In genomic region chr6:130843575-130844320, GRCh38 we compare ENCODE assay signal across 8 cellular contexts. TPM values are rescaled to one million over a fixed set of nuclear protein-coding genes. Genes with fewer than 3 reads are reported as not detected.
A peak's percentile ranks its signal among the peaks of the same experiment; 100 is the strongest.
DNase-seq lines count a peak whose midpoint lies in the region; ATAC-seq, FAIRE-seq and TF ChIP-seq lines count a peak whose summit lies in the region.

No MANE protein-coding gene starts in this region.

- peak; percentile 88 for FAIRE-seq in GM12892 (lab: Jason Lieb, UNC)

- peaks cover 0 to 5% of the 10 kb centered on the region in 2 experiments for H3K36me3 ChIP-seq in mesenchymal stem cell (ENCODE audit: control insufficient read depth in 1 of 2, insufficient read depth in 2 of 2, low read depth in 1 of 2, low read length in 2 of 2)

- peak; percentile 36 for TF ChIP-seq CTCF in cardiac fibroblast (IDR thresholded peaks at IDR 0.05; ENCODE audit: low read depth, low read length)

- H3K27me3 ChIP-seq in mesenchymal stem cell (ENCODE audit: control insufficient read depth in 1 of 2, insufficient read depth in 1 of 2, low read length in 2 of 2): no peaks in the 10 kb centered on the region

- H3K23ac ChIP-seq in mesenchymal stem cell (ENCODE audit: low read length in 2 of 2): no peak overlapping the region

- no peak overlapping the region for H3K4ac ChIP-seq in mesenchymal stem cell (ENCODE audit: low read depth in 1 of 2, low read length in 2 of 2)

- ATAC-seq in HG02870 (IDR thresholded peaks at IDR 0.05; ENCODE audit: unreplicated experiment) (peak; percentile 67), HG03097 (IDR thresholded peaks at IDR 0.05; ENCODE audit: low FRiP score, unreplicated experiment) (no peak)

- H2BK120ac ChIP-seq in mesenchymal stem cell (ENCODE audit: low read depth, low read length): no peak overlapping the region

- no peaks in the 10 kb centered on the region for H3K4me1 ChIP-seq in mesenchymal stem cell (ENCODE audit: control insufficient read depth, insufficient read depth, low read depth, low read length)

- peak; percentile 25 for DNase-seq in Ammon's horn (ENCODE audit: low spot score)
- DNase-seq in GM12892 (ENCODE audit: insufficient read length): no peak
- DNase-seq in NCI-H524 (lab: John Stamatoyannopoulos, UW): peak; percentile 23 to 73
- DNase-seq in cardiac fibroblast (ENCODE audit: low read depth in 2 of 2): peak; percentile 53 to 55
- DNase-seq in mesenchymal stem cell: peak; percentile 63
- no peak for DNase-seq in retina

- no peak for TF ChIP-seq POLR2A in GM12892 (IDR thresholded peaks at IDR 0.05; ENCODE audit: low read depth, low read length)

- H3K9me3 ChIP-seq in mesenchymal stem cell (ENCODE audit: control insufficient read depth, low read length): no peaks in the 10 kb centered on the region

- H3K27ac ChIP-seq in mesenchymal stem cell (ENCODE audit: low read length, poor library complexity, severe bottlenecking): no peak overlapping the region

- 80% methylated on average over 3 of the region's 3 CpGs for WGBS in mesenchymal stem cell

- no peaks in the 10 kb centered on the region for H3K79me1 ChIP-seq in mesenchymal stem cell (replicated peaks; ENCODE audit: low read length, poor library complexity, severe bottlenecking)

- no peak overlapping the region for H2AK5ac ChIP-seq in mesenchymal stem cell (ENCODE audit: low read length, severe bottlenecking)

- H2BK12ac ChIP-seq in mesenchymal stem cell (ENCODE audit: low read length in 2 of 2): no peak overlapping the region

- H3K18ac ChIP-seq in mesenchymal stem cell (ENCODE audit: low read depth in 1 of 2, low read length in 2 of 2): no peak overlapping the region

- no peak overlapping the region for H3K4me2 ChIP-seq in mesenchymal stem cell (ENCODE audit: low read length, poor library complexity, severe bottlenecking)

- H3K14ac ChIP-seq in mesenchymal stem cell (ENCODE audit: low read length in 2 of 2): no peak overlapping the region

- H3K4me3 ChIP-seq in cardiac fibroblast (replicated peaks in 1 of 2; ENCODE audit: low read depth in 2 of 2, low read length in 2 of 2) (no peak overlapping the region), mesenchymal stem cell (ENCODE audit: insufficient read depth in 1 of 2, low read depth in 1 of 2, low read length in 2 of 2) (no peak overlapping the region)

- no peak overlapping the region for H2BK15ac ChIP-seq in mesenchymal stem cell (ENCODE audit: low read depth, poor library complexity, severe bottlenecking)

- H2AFZ ChIP-seq in mesenchymal stem cell (ENCODE audit: low read depth, low read length): no peak overlapping the region

- H4K8ac ChIP-seq in mesenchymal stem cell (ENCODE audit: low read length): no peak overlapping the region

- H4K91ac ChIP-seq in mesenchymal stem cell (ENCODE audit: low read length): no peak overlapping the region

- no peak overlapping the region for H3K9ac ChIP-seq in mesenchymal stem cell (ENCODE audit: low read length)

- H2BK5ac ChIP-seq in mesenchymal stem cell (ENCODE audit: low read depth, low read length, poor library complexity, severe bottlenecking): no peak overlapping the region

RNA-seq across cellular contexts. Expression of gene SMLR1, which starts 16.5 kb away (rescaled TPM):
- polyA plus RNA-seq in GM12892 (2012; ENCODE audit: missing spikeins): not detected
- polyA plus RNA-seq in mesenchymal stem cell (2013, experiment 1 of 2): not detected
- polyA plus RNA-seq in mesenchymal stem cell (2013, experiment 2 of 2): not detected

Comparison
In these comparisons a context has a peak if more than half of its experiments do, and no peak if none do; other contexts are left out.
1. DNase-seq: peak in Ammon's horn (single experiment), NCI-H524 (2 of 2), cardiac fibroblast (2 of 2) and mesenchymal stem cell (single experiment); none in GM12892 (single experiment) and retina (single experiment).